13 cellular contexts compared by ENCODE assay signal in the genomic region with DNA sequence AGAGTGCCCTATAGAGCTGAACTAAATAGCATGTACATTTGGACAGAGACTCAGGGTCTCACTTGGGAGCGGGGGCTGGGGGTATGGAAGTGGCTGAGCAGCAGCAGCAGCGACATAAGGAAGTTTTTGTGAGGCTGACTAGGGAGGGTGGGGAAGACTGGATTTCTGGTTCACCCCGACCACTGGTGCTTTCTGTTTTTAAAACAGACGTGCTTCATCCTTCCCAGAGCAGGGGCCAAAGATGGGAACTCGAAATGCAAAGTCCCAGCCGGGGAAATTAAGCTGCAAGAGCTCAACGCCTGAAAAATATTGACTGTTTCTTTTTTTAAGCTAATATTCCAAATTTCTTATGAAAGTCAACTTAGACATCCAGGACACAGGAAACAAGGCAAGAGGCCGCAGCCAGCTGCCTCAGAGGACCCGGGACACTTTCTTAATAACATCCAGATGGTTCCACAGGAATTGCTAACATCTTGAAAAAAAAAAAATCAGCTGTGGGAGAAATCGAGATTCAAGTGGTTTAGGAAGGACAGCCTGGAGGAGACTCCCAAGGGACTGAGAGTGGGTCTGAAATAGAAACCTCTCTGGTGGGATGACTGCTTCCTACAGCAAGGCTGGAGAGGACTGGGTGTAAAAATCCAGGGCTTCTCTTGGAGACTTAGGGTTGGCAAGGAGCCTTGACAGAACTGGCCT.
DNase-seq lines count a peak whose midpoint lies in the region; ATAC-seq and TF ChIP-seq lines count a peak whose summit lies in the region.
"Had no signal": no experiment of that assay in that cellular context is flagged by ENCODE, and none has a peak within 500 bp of the region (broad histone marks: within the 10 kb centered on the region; RNA-seq: fewer than 3 reads in every experiment).

No MANE protein-coding gene starts in this region.

- H3K27me3 ChIP-seq in IMR-90 (ENCODE audit: control insufficient read depth, insufficient read depth, low read length) (no peaks in the 10 kb centered on the region), lower lobe of right lung (ENCODE audit: low read depth) (no peaks in the 10 kb centered on the region), tibial nerve (no peaks in the 10 kb centered on the region)
- H3K27me3 ChIP-seq: Peyer's patch had no signal

- CTCF ChIA-PET in IMR-90 (lab: Yijun Ruan, JAX): interaction anchor here (1.7 kb wide), 1 partner anchor 8 kb away, joined by 5 read pairs; no protein-coding TSS in a partner anchor

- H2BK120ac ChIP-seq in IMR-90 (ENCODE audit: low read depth, low read length): peak overlapping the region; percentile 80; the same call in 1 of the 2 replicates

- no peak for TF ChIP-seq POLR2A in IMR-90 (IDR thresholded peaks at IDR 0.05; ENCODE audit: low read depth, low read length)
- no peak for TF ChIP-seq POLR2A in tibial nerve (IDR thresholded peaks at IDR 0.05)

- peak in 1 of 2 donors; percentile 59 for TF ChIP-seq EP300 in tibial nerve (IDR thresholded peaks at IDR 0.05)

- H4K8ac ChIP-seq in IMR-90 (ENCODE audit: low read depth in 2 of 2, low read length in 2 of 2): peak overlapping the region; percentile 14 to 79; a peak in 1 of 4 replicates

- peak overlapping the region; percentile 76; the same call in 1 of the 2 replicates for H3K4ac ChIP-seq in IMR-90 (ENCODE audit: low read depth, low read length)

- peak overlapping the region; percentile 85 for H2BK20ac ChIP-seq in IMR-90 (ENCODE audit: low read depth, low read length)

- H2AK9ac ChIP-seq in IMR-90 (replicated peaks; ENCODE audit: low read depth, low read length, poor library complexity): peak overlapping the region; percentile 0

- dilution Hi-C loops in IMR-90 (cut with HindIII; ENCODE audit: low sequenced_read_pairs, unreplicated experiment): loop anchor here (25.0 kb wide), 1 partner anchor 404 kb away; no protein-coding TSS in a partner anchor

- peaks cover 0 to 19% of the 10 kb centered on the region in 2 experiments; a peak in 2 of 4 replicates for H3K79me1 ChIP-seq in IMR-90 (ENCODE audit: low read depth in 1 of 2, low read length in 2 of 2)

- peak overlapping the region; percentile 70 for H3K4me2 ChIP-seq in IMR-90 (ENCODE audit: low read depth, low read length)

- no peak for TF ChIP-seq CTCF in IMR-90 (conservative IDR thresholded peaks at IDR 0.05; ENCODE audit: low read depth, low read length)
- TF ChIP-seq CTCF in lower lobe of right lung (IDR thresholded peaks at IDR 0.05): no peak
- no peak for TF ChIP-seq CTCF in tibial nerve (IDR thresholded peaks at IDR 0.05)

- peak overlapping the region; percentile 35; the same call in 1 of the 2 replicates for H3K9ac ChIP-seq in IMR-90 (ENCODE audit: low read depth, low read length)

- peak overlapping the region; percentile 45 for H2AFZ ChIP-seq in IMR-90 (replicated peaks; ENCODE audit: low read length, poor library complexity)

- H3K18ac ChIP-seq in IMR-90 (ENCODE audit: low read depth, low read length): no peak overlapping the region; the same call in 1 of the 2 replicates

- in situ Hi-C loops in IMR-90 (cut with MboI; ENCODE audit: low sequenced_read_pairs): no loop called here

- H3K23ac ChIP-seq in IMR-90 (ENCODE audit: low read depth, low read length): peak overlapping the region; percentile 60; the same call in 1 of the 2 replicates

- POLR2A ChIA-PET in IMR-90 (lab: Charles Lee; ENCODE audit: unreplicated experiment): interaction anchor here (0.7 to 1.1 kb wide), 2 partner anchors 215 to 218 kb away, joined by 3 to 5 read pairs; no protein-coding TSS in a partner anchor

- DNase-seq in IMR-90 (peak; percentile 74), dedifferentiated amniotic fluid mesenchymal stem cell (ENCODE audit: extremely low spot score) (peak; percentile 34), lower lobe of right lung (no peak), tibial nerve (ENCODE audit: low spot score in 2 of 2) (peak; percentile 17 to 18), NCI-H69 (lab: John Stamatoyannopoulos, UW) (no peak), T1000 (lab: John Stamatoyannopoulos, UW) (no peak), NCI-H510A treated with DMSO at 0.1 percent for 48 hours (lab: John Stamatoyannopoulos, UW) (no peak)
- no peak for DNase-seq in stimulated activated naive CD4-positive, alpha-beta T cell (lab: John Stamatoyannopoulos, UW)
- DNase-seq: DMS79 treated with DMSO at 0.1 percent for 48 hours; NCI-H1694 treated with DMSO at 0.1 percent for 48 hours; Peyer's patch; stimulated activated CD4-positive, alpha-beta T cell treated with anti-CD3 and anti-CD28 coated beads, Interleukin-4, amount 100 ng/mL, for 1 hour; substantia nigra had no signal

- peak overlapping the region; percentile 33; the same call in 1 of the 2 replicates for H4K91ac ChIP-seq in IMR-90 (ENCODE audit: insufficient read depth, low read depth, low read length)

- H2BK5ac ChIP-seq in IMR-90 (ENCODE audit: low read depth, low read length, poor library complexity, severe bottlenecking): no peak overlapping the region

- H3K14ac ChIP-seq in IMR-90 (replicated peaks; ENCODE audit: low read depth, low read length): peak overlapping the region; percentile 81

- H3K36me3 ChIP-seq in IMR-90 (ENCODE audit: control insufficient read depth, insufficient read depth, low read length) (no peaks in the 10 kb centered on the region), lower lobe of right lung (no peaks in the 10 kb centered on the region), tibial nerve (no peaks in the 10 kb centered on the region)
- H3K36me3 ChIP-seq: Peyer's patch had no signal

- ATAC-seq in IMR-90 (ENCODE audit: low read depth) (peak; percentile 35), lower lobe of right lung (no peak)

- H3K27ac ChIP-seq in IMR-90 (ENCODE audit: insufficient read depth, low read length) (peak overlapping the region; percentile 42; the same call in 1 of the 2 replicates), lower lobe of right lung (peak overlapping the region; percentile 46), tibial nerve (peak overlapping the region in 2 of 4 donors; percentile 43 to 54)

- H2BK15ac ChIP-seq in IMR-90 (ENCODE audit: low read depth, low read length): peak overlapping the region; percentile 71; the same call in 1 of the 3 replicates

- H3K4me1 ChIP-seq in IMR-90 (ENCODE audit: control insufficient read depth, insufficient read depth, low read length) (peaks cover 20% of the 10 kb centered on the region), lower lobe of right lung (peaks cover 21% of the 10 kb centered on the region), tibial nerve (peaks cover 0 to 31% (median 0%) of the 10 kb centered on the region in 4 donors)
- H3K4me1 ChIP-seq: Peyer's patch had no signal

- BruUV-seq in IMR-90 (replicated peaks; lab: Mats Ljungman, UMichigan): no TSS peak

- H4K5ac ChIP-seq in IMR-90 (ENCODE audit: low read depth, low read length): peak overlapping the region; percentile 55

- WGBS in IMR-90 (ENCODE audit: extremely low coverage in 2 of 2, insufficient read length in 1 of 2), 2 experiments: no CpG with 5 or more reads among the region's 10 CpGs
- 42 to 46% methylated on average over 10 of the region's 10 CpGs for WGBS in tibial nerve, 2 donors

- TF ChIP-seq RAD21 in IMR-90 (IDR thresholded peaks at IDR 0.05; ENCODE audit: low read length): no peak

- H3K9me3 ChIP-seq in IMR-90 (ENCODE audit: control insufficient read depth, insufficient read depth, low read length): no peaks in the 10 kb centered on the region
- H3K9me3 ChIP-seq in lower lobe of right lung: no peaks in the 10 kb centered on the region
- peaks cover 0 to under 1% (median 0%) of the 10 kb centered on the region in 4 donors for H3K9me3 ChIP-seq in tibial nerve
- H3K9me3 ChIP-seq: Peyer's patch had no signal

- peak overlapping the region; percentile 11; the same call in 1 of the 2 replicates for H2AK5ac ChIP-seq in IMR-90 (ENCODE audit: low read depth, low read length)

- H3K56ac ChIP-seq in IMR-90 (ENCODE audit: extremely low read depth, insufficient read depth, low read length): no peak overlapping the region

- intact Hi-C loops in IMR-90 (cut with micrococcal nuclease) (loop anchor here (10.0 kb wide), 1 partner anchor 96 kb away; no protein-coding TSS in a partner anchor), lower lobe of right lung (cut with DNase I) (loop anchor here (10.0 kb wide), 1 partner anchor 386 kb away; no protein-coding TSS in a partner anchor)

- peaks cover 20% of the 10 kb centered on the region for H3K9me1 ChIP-seq in IMR-90 (ENCODE audit: insufficient read depth, low read length)

- H3K4me3 ChIP-seq in IMR-90 (ENCODE audit: insufficient read depth, low read depth, low read length) (no peak overlapping the region), lower lobe of right lung (no peak overlapping the region), tibial nerve (no peak overlapping the region)
- H3K4me3 ChIP-seq: Peyer's patch had no signal

- H4K20me1 ChIP-seq in IMR-90 (ENCODE audit: insufficient read depth, low read length): no peaks in the 10 kb centered on the region

TF ChIP-seq in IMR-90, 13 proteins besides CTCF, POLR2A, EP300 and RAD21:
- TF ChIP-seq FOS (IDR thresholded peaks at IDR 0.05; ENCODE audit: low read depth, low read length) (no peak), RCOR1 (IDR thresholded peaks at IDR 0.05; ENCODE audit: insufficient replicate concordance, low read length) (no peak), RFX5 (IDR thresholded peaks at IDR 0.05; ENCODE audit: low read depth, low read length) (no peak), NFE2L2 (IDR thresholded peaks at IDR 0.05; ENCODE audit: low read depth, low read length) (no peak), MXI1 (IDR thresholded peaks at IDR 0.05; ENCODE audit: borderline replicate concordance, low read depth, low read length) (no peak)
- TF ChIP-seq, protein P1, sequence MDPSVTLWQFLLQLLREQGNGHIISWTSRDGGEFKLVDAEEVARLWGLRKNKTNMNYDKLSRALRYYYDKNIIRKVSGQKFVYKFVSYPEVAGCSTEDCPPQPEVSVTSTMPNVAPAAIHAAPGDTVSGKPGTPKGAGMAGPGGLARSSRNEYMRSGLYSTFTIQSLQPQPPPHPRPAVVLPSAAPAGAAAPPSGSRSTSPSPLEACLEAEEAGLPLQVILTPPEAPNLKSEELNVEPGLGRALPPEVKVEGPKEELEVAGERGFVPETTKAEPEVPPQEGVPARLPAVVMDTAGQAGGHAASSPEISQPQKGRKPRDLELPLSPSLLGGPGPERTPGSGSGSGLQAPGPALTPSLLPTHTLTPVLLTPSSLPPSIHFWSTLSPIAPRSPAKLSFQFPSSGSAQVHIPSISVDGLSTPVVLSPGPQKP (IDR thresholded peaks at IDR 0.05; ENCODE audit: borderline replicate concordance, low read depth, low read length): no peak

Comparison
In these comparisons a context has a peak if more than half of its experiments do, and no peak if none do; other contexts are left out.
1. DNase-seq: peak in IMR-90 (single experiment), dedifferentiated amniotic fluid mesenchymal stem cell (single experiment) and tibial nerve (2 of 2); none in lower lobe of right lung (single experiment), NCI-H69 (single experiment), T1000 (single experiment), NCI-H510A treated with DMSO at 0.1 percent for 48 hours (single experiment) and stimulated activated naive CD4-positive, alpha-beta T cell (0 of 6).